In the genomic region with DNA sequence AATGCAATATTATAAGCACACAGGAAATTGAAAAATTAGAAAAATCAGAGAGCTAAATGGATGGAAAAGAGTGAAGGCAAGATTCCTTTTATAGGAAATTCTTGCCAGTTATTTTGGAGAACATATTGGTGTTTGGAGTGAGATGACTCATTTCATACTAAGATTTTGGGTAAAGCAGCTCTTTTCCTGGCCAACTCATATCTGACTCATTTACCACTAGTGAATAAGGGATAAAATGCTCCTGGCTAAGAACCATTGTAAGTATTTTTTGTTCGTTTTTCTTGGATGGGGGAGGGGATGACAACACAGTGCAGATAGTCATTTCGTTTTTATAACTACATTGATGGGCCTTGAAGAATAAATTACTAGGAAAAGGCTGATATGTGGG, we compare ENCODE assay signal across 13 cellular contexts.
DNase-seq lines count a peak whose midpoint lies in the region; ATAC-seq and TF ChIP-seq lines count a peak whose summit lies in the region.
"Had no signal": no experiment of that assay in that cellular context is flagged by ENCODE, and none has a peak within 500 bp of the region (broad histone marks: within the 10 kb centered on the region; RNA-seq: fewer than 3 reads in every experiment).

No MANE protein-coding gene starts in this region.

- no peaks in the 10 kb centered on the region for H3K4me1 ChIP-seq in GM23338 (ENCODE audit: insufficient read depth)

- ATAC-seq in GM23338, result no peak

- H3K9me2 ChIP-seq in GM23338 (ENCODE audit: insufficient read depth), result peaks cover 3% of the 10 kb centered on the region

- no peaks in the 10 kb centered on the region for H4K20me1 ChIP-seq in GM23338 (replicated peaks; ENCODE audit: insufficient read depth)

- H3K4me3 Mint-ChIP-seq in GM23338, result no peak overlapping the region

- H3K4me2 ChIP-seq in GM23338, result no peak overlapping the region

- no peaks in the 10 kb centered on the region for H3F3A ChIP-seq in GM23338 (replicated peaks; ENCODE audit: low read depth)

- no peak overlapping the region for H2AFZ ChIP-seq in GM23338

- no peak overlapping the region for H3K4me3 ChIP-seq in foreskin fibroblast (ENCODE audit: low read depth in 1 of 2, low read length in 2 of 2)
- peak overlapping the region; percentile 4 for H3K4me3 ChIP-seq in skeletal muscle cell (ENCODE audit: low read depth, low read length)
- no peak overlapping the region for H3K4me3 ChIP-seq in GM23338
- H3K4me3 ChIP-seq: cardiac muscle cell, stomach had no signal

- no peaks in the 10 kb centered on the region for H3K79me2 ChIP-seq in GM23338 (replicated peaks; ENCODE audit: insufficient read depth)

- H3K9me3 Mint-ChIP-seq in GM23338, result no peaks in the 10 kb centered on the region

- no peaks in the 10 kb centered on the region for H3K36me3 Mint-ChIP-seq in GM23338 (ENCODE audit: low read depth)

- TF ChIP-seq CTCF in foreskin fibroblast (IDR thresholded peaks at IDR 0.05; ENCODE audit: low read depth, low read length) (no peak), GM23338 (conservative IDR thresholded peaks at IDR 0.05; ENCODE audit: low read depth in 2 of 2) (no peak)

- DNase-seq in H4 (ENCODE audit: low spot score) (peak; percentile 95), SW 1271 (lab: John Stamatoyannopoulos, UW) (peak; percentile 64 to 93), foreskin fibroblast (peak; percentile 87 to 92), skeletal muscle cell (ENCODE audit: low read depth) (peak; percentile 83), GM23338 (ENCODE audit: low spot score) (no peak), HK-2 (ENCODE audit: unreplicated experiment) (no peak), NCI-H526 treated with DMSO at 0.1 percent for 48 hours (lab: John Stamatoyannopoulos, UW) (no peak), NCI-H1694 treated with DMSO at 0.1 percent for 48 hours (lab: John Stamatoyannopoulos, UW) (no peak)
- DNase-seq: activated CD4-positive, alpha-beta T cell treated with anti-CD3 and anti-CD28 coated beads, Interleukin-2, amount 50 U/mL, for 48 hours; NCI-H1092 treated with DMSO at 0.1 percent for 48 hours; OCI-M1; stomach had no signal

- H3K27ac ChIP-seq in GM23338 (ENCODE audit: low read depth), result no peak overlapping the region
- H3K27ac ChIP-seq: cardiac muscle cell, stomach had no signal

- no peaks in the 10 kb centered on the region; the same call in 2 of the 3 replicates for H3K4me1 Mint-ChIP-seq in GM23338

- H3K27me3 ChIP-seq in GM23338 (ENCODE audit: insufficient read depth), result no peaks in the 10 kb centered on the region
- H3K27me3 ChIP-seq: cardiac muscle cell, stomach had no signal

- no peaks in the 10 kb centered on the region for H3K36me3 ChIP-seq in GM23338 (ENCODE audit: insufficient read depth)
- H3K36me3 ChIP-seq: cardiac muscle cell, stomach had no signal

- no peaks in the 10 kb centered on the region for H3K27me3 Mint-ChIP-seq in GM23338 (ENCODE audit: insufficient read depth, low read depth, poor library complexity)

- H3K27ac Mint-ChIP-seq in GM23338, result no peak overlapping the region

TF ChIP-seq in GM23338, 12 proteins besides CTCF, POLR2A, EP300 and RAD21:
- TF ChIP-seq, protein P1, sequence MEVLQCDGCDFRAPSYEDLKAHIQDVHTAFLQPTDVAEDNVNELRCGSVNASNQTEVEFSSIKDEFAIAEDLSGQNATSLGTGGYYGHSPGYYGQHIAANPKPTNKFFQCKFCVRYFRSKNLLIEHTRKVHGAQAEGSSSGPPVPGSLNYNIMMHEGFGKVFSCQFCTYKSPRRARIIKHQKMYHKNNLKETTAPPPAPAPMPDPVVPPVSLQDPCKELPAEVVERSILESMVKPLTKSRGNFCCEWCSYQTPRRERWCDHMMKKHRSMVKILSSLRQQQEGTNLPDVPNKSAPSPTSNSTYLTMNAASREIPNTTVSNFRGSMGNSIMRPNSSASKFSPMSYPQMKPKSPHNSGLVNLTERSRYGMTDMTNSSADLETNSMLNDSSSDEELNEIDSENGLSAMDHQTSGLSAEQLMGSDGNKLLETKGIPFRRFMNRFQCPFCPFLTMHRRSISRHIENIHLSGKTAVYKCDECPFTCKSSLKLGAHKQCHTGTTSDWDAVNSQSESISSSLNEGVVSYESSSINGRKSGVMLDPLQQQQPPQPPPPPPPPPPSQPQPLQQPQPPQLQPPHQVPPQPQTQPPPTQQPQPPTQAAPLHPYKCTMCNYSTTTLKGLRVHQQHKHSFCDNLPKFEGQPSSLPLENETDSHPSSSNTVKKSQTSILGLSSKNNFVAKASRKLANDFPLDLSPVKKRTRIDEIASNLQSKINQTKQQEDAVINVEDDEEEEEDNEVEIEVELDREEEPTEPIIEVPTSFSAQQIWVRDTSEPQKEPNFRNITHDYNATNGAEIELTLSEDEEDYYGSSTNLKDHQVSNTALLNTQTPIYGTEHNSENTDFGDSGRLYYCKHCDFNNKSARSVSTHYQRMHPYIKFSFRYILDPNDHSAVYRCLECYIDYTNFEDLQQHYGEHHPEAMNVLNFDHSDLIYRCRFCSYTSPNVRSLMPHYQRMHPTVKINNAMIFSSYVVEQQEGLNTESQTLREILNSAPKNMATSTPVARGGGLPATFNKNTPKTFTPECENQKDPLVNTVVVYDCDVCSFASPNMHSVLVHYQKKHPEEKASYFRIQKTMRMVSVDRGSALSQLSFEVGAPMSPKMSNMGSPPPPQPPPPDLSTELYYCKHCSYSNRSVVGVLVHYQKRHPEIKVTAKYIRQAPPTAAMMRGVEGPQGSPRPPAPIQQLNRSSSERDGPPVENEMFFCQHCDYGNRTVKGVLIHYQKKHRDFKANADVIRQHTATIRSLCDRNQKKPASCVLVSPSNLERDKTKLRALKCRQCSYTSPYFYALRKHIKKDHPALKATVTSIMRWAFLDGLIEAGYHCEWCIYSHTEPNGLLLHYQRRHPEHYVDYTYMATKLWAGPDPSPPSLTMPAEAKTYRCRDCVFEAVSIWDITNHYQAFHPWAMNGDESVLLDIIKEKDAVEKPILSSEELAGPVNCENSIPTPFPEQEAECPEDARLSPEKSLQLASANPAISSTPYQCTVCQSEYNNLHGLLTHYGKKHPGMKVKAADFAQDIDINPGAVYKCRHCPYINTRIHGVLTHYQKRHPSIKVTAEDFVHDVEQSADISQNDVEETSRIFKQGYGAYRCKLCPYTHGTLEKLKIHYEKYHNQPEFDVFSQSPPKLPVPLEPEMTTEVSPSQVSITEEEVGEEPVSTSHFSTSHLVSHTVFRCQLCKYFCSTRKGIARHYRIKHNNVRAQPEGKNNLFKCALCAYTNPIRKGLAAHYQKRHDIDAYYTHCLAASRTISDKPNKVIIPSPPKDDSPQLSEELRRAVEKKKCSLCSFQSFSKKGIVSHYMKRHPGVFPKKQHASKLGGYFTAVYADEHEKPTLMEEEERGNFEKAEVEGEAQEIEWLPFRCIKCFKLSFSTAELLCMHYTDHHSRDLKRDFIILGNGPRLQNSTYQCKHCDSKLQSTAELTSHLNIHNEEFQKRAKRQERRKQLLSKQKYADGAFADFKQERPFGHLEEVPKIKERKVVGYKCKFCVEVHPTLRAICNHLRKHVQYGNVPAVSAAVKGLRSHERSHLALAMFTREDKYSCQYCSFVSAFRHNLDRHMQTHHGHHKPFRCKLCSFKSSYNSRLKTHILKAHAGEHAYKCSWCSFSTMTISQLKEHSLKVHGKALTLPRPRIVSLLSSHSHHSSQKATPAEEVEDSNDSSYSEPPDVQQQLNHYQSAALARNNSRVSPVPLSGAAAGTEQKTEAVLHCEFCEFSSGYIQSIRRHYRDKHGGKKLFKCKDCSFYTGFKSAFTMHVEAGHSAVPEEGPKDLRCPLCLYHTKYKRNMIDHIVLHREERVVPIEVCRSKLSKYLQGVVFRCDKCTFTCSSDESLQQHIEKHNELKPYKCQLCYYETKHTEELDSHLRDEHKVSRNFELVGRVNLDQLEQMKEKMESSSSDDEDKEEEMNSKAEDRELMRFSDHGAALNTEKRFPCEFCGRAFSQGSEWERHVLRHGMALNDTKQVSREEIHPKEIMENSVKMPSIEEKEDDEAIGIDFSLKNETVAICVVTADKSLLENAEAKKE (CRISPR knock-in tag; IDR thresholded peaks at IDR 0.05), result no peak
- TF ChIP-seq, protein P2, sequence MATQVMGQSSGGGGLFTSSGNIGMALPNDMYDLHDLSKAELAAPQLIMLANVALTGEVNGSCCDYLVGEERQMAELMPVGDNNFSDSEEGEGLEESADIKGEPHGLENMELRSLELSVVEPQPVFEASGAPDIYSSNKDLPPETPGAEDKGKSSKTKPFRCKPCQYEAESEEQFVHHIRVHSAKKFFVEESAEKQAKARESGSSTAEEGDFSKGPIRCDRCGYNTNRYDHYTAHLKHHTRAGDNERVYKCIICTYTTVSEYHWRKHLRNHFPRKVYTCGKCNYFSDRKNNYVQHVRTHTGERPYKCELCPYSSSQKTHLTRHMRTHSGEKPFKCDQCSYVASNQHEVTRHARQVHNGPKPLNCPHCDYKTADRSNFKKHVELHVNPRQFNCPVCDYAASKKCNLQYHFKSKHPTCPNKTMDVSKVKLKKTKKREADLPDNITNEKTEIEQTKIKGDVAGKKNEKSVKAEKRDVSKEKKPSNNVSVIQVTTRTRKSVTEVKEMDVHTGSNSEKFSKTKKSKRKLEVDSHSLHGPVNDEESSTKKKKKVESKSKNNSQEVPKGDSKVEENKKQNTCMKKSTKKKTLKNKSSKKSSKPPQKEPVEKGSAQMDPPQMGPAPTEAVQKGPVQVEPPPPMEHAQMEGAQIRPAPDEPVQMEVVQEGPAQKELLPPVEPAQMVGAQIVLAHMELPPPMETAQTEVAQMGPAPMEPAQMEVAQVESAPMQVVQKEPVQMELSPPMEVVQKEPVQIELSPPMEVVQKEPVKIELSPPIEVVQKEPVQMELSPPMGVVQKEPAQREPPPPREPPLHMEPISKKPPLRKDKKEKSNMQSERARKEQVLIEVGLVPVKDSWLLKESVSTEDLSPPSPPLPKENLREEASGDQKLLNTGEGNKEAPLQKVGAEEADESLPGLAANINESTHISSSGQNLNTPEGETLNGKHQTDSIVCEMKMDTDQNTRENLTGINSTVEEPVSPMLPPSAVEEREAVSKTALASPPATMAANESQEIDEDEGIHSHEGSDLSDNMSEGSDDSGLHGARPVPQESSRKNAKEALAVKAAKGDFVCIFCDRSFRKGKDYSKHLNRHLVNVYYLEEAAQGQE (IDR thresholded peaks at IDR 0.05; ENCODE audit: unreplicated experiment), result no peak
- TF ChIP-seq STAT1 (IDR thresholded peaks at IDR 0.05; ENCODE audit: unreplicated experiment), result no peak

Comparison
In these comparisons a context has a peak if more than half of its experiments do, and no peak if none do; other contexts are left out.
1. DNase-seq: peak in H4 (single experiment), SW 1271 (2 of 2), foreskin fibroblast (2 of 2) and skeletal muscle cell (single experiment); none in GM23338 (single experiment), HK-2 (single experiment), NCI-H526 treated with DMSO at 0.1 percent for 48 hours (single experiment) and NCI-H1694 treated with DMSO at 0.1 percent for 48 hours (single experiment).